Comparison of ENCODE assay signal across 1 cellular context in genomic region chr4:150302553-150302952, GRCh38.
TF ChIP-seq lines count a peak whose summit lies in the region.

No MANE protein-coding gene starts in this region.

TF ChIP-seq in SK-N-SH, 30 proteins besides CTCF, POLR2A, EP300 and RAD21 (continued from another document):
- TF ChIP-seq USF2 (IDR thresholded peaks at IDR 0.05; ENCODE audit: borderline replicate concordance, low read depth, low read length) (peak; percentile 59), RFX5 (IDR thresholded peaks at IDR 0.05; ENCODE audit: low read length) (no peak), TEAD4 (IDR thresholded peaks at IDR 0.05; ENCODE audit: borderline replicate concordance, insufficient read depth) (peak; percentile 49; the same call in 1 of the 2 replicates), ELF1 (IDR thresholded peaks at IDR 0.05) (no peak), NRF1 (IDR thresholded peaks at IDR 0.05; ENCODE audit: low read depth, low read length) (no peak), TAF1 (IDR thresholded peaks at IDR 0.05; ENCODE audit: borderline replicate concordance, low read depth, low read length) (no peak), NFIC (IDR thresholded peaks at IDR 0.05; ENCODE audit: borderline replicate concordance) (peak; percentile 49; the same call in 1 of the 2 replicates), SMC3 (IDR thresholded peaks at IDR 0.05; ENCODE audit: low read depth, low read length) (no peak), FOXM1 (IDR thresholded peaks at IDR 0.05; ENCODE audit: low read depth) (no peak), RXRA (IDR thresholded peaks at IDR 0.05; ENCODE audit: borderline replicate concordance, low read depth) (no peak), CHD2 (IDR thresholded peaks at IDR 0.05; ENCODE audit: low read length, partially characterized antibody) (no peak), JUND (IDR thresholded peaks at IDR 0.05) (peak; percentile 89), SIN3A (IDR thresholded peaks at IDR 0.05; ENCODE audit: borderline replicate concordance, low read depth, low read length) (no peak), FOXJ3 (CRISPR knock-in tag; IDR thresholded peaks at IDR 0.05) (no peak), FOSL2 (IDR thresholded peaks at IDR 0.05; ENCODE audit: borderline replicate concordance, low read depth) (peak; percentile 95), USF1 (IDR thresholded peaks at IDR 0.05; ENCODE audit: borderline replicate concordance, low read depth) (peak; percentile 95), YY1 (IDR thresholded peaks at IDR 0.05; ENCODE audit: low read depth) (no peak), GABPA (IDR thresholded peaks at IDR 0.05; ENCODE audit: low read depth) (no peak), REST (IDR thresholded peaks at IDR 0.05; ENCODE audit: low read depth, low read length) (no peak), MXI1 (IDR thresholded peaks at IDR 0.05; ENCODE audit: low read depth, low read length) (no peak), MEF2A (IDR thresholded peaks at IDR 0.05; ENCODE audit: borderline replicate concordance, low read depth) (no peak), POLR2AphosphoS5 (IDR thresholded peaks at IDR 0.05; ENCODE audit: low read depth, low read length) (peak; percentile 56; the same call in 1 of the 2 replicates), EZH2phosphoT487 (IDR thresholded peaks at IDR 0.05; ENCODE audit: borderline replicate concordance, low read depth) (no peak)
- TF ChIP-seq, protein P1, sequence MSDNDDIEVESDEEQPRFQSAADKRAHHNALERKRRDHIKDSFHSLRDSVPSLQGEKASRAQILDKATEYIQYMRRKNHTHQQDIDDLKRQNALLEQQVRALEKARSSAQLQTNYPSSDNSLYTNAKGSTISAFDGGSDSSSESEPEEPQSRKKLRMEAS (IDR thresholded peaks at IDR 0.05; ENCODE audit: low read depth), result peak; percentile 54; the same call in 1 of the 2 replicates
- TF ChIP-seq, protein P2, sequence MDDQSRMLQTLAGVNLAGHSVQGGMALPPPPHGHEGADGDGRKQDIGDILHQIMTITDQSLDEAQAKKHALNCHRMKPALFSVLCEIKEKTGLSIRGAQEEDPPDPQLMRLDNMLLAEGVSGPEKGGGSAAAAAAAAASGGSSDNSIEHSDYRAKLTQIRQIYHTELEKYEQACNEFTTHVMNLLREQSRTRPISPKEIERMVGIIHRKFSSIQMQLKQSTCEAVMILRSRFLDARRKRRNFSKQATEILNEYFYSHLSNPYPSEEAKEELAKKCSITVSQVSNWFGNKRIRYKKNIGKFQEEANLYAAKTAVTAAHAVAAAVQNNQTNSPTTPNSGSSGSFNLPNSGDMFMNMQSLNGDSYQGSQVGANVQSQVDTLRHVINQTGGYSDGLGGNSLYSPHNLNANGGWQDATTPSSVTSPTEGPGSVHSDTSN (IDR thresholded peaks at IDR 0.05), result peak; percentile 51; the same call in 1 of the 2 replicates
